In the genomic region with DNA sequence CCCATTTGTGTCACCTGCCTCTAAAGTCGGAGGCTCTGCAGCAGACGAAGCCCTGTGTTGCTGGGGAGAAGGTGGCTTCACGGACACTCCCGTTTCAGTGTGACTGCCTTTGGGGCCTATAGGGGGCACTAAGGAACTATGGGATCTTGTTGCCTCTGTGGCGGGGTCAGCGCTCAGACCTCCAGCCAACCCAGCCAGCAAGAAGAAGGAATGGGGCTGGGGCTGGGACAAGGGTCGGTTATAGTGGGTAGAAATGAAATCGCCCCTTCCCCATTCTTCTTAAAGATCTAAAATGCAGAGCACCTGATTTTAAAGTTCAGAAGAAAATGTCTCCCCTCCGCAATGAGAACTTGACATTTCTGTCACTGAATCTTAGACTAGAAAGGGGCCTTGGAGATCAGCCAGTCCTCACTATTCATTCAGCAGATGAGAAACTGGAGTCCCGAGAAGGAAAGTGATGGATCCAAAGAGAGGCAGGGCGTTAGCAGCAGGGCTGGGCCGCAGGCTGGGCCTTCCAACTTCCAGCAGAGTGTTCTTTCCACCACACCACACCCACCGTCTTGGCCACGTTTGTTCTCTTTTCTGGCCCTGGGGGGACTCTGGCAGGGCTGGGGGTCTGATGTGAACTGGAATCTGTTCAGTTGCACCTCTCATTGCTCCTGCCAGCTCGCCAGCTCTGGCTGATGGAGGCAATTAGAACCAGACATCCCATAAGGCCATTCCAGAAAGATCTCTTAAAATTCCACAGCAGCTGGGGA, we compare ENCODE assay signal across 8 cellular contexts.
DNase-seq lines count a peak whose midpoint lies in the region; ATAC-seq and TF ChIP-seq lines count a peak whose summit lies in the region.

No MANE protein-coding gene starts in this region.

- no peak for TF ChIP-seq EP300 in suprapubic skin (IDR thresholded peaks at IDR 0.05)

- H3K36me3 ChIP-seq in left lung (no peaks in the 10 kb centered on the region), suprapubic skin (no peaks in the 10 kb centered on the region)

- DNase-seq in CD1c-positive myeloid dendritic cell (ENCODE audit: extremely low spot score) (peak; percentile 47), NOMO-1 treated with DMSO at 0.1 percent for 48 hours (lab: John Stamatoyannopoulos, UW; ENCODE audit: unreplicated experiment) (peak; percentile 77), caudate nucleus (lab: John Stamatoyannopoulos, UW) (peak in 46 of 61 donors; percentile 2 to 55 (median 21)), left lung (peak in 1 of 2 donors; percentile 41), suprapubic skin (ENCODE audit: low spot score in 2 of 2) (peak in 1 of 2 donors; percentile 80), NCI-H2227 (lab: John Stamatoyannopoulos, UW; ENCODE audit: unreplicated experiment) (no peak)

- 47% methylated on average over 15 of the region's 15 CpGs for WGBS in suprapubic skin

- peaks cover 9 to 11% of the 10 kb centered on the region in 2 donors for H3K4me1 ChIP-seq in left lung
- peaks cover 41% of the 10 kb centered on the region for H3K4me1 ChIP-seq in suprapubic skin

- no peak for TF ChIP-seq POLR2A in suprapubic skin (IDR thresholded peaks at IDR 0.05)

- no peak overlapping the region for H3K4me3 ChIP-seq in left lung
- no peak overlapping the region for H3K4me3 ChIP-seq in suprapubic skin

- H3K27ac ChIP-seq in caudate nucleus (ENCODE audit: low read depth, low read length) (peak overlapping the region; percentile 21), left lung (no peak overlapping the region), suprapubic skin (peak overlapping the region; percentile 24)

- peak; percentile 71 to 77 for TF ChIP-seq CTCF in left lung (IDR thresholded peaks at IDR 0.05)
- peak in 1 of 2 donors; percentile 56 for TF ChIP-seq CTCF in suprapubic skin (IDR thresholded peaks at IDR 0.05)

- intact Hi-C loops in left lung (cut with DNase I), result no loop called here

- H3K27me3 ChIP-seq in left lung (peaks cover 0 to 9% of the 10 kb centered on the region in 2 donors), suprapubic skin (no peaks in the 10 kb centered on the region)

- H3K9me3 ChIP-seq in left lung, result no peaks in the 10 kb centered on the region
- no peaks in the 10 kb centered on the region for H3K9me3 ChIP-seq in suprapubic skin

- peak; percentile 92 for ATAC-seq in GM18907 (IDR thresholded peaks at IDR 0.05; ENCODE audit: unreplicated experiment)
- peak; percentile 79 for ATAC-seq in HG03442 (IDR thresholded peaks at IDR 0.05; ENCODE audit: unreplicated experiment)
- ATAC-seq in left lung, result peak; percentile 93

Comparison
In these comparisons a context has a peak if more than half of its experiments do, and no peak if none do; other contexts are left out.
1. H3K27ac ChIP-seq: peak in caudate nucleus (single experiment) and suprapubic skin (single experiment); none in left lung (0 of 2).
2. Peak in every context shown above with its lines, with median percentiles within 50 percentile points of each other: ATAC-seq.